Comparison of ENCODE assay signal across 25 cellular contexts in genomic region chr17:31677036-31677435, GRCh38.
"Had no signal": no experiment of that assay in that cellular context is flagged by ENCODE, and none has a peak within 500 bp of the region (broad histone marks: within the 10 kb centered on the region; RNA-seq: fewer than 3 reads in every experiment).

No MANE protein-coding gene starts in this region.

- H3K4me1 ChIP-seq: prostate gland, testis, transverse colon, upper lobe of left lung had no signal

- DNase-seq: hypothalamus; immature natural killer cell; mesendoderm; midbrain; mucosa of descending colon; naive thymus-derived CD4-positive, alpha-beta T cell; ovary; retina; right cardiac atrium; spleen; stimulated activated CD4-positive, alpha-beta T cell treated with anti-CD3 and anti-CD28 coated beads, Interleukin-4, amount 100 ng/mL, for 24 hours; stimulated activated naive CD4-positive, alpha-beta T cell treated with Interleukin-2 at 50 U/mL for 16 hours; stimulated activated naive CD8-positive, alpha-beta T cell treated with anti-CD3 and anti-CD28 coated beads, Interleukin-15, amount 100 ng/mL, for 72 hours; testis; thyroid gland; transverse colon; upper lobe of left lung had no signal

- ATAC-seq: heart left ventricle; mucosa of descending colon; naive thymus-derived CD4-positive, alpha-beta T cell; natural killer cell treated with Interleukin-12 subunit alpha and Interleukin-12 subunit beta and Interleukin-15 and Interleukin-18, amount 100 ng/mL, for 72 hours; sciatic nerve; stimulated activated memory B cell treated with anti-CD40 and anti-IgM and Interleukin-4, amounts not matched to agents 10 μg/mL and 1 μg/mL and 100 μg/mL, for 72 hours; stimulated activated naive CD8-positive, alpha-beta T cell treated with anti-CD3 and anti-CD28 coated beads, Interleukin-15, amount 100 ng/mL, for 72 hours had no signal

- H3K27me3 ChIP-seq: heart left ventricle, ovary, testis, thyroid gland, upper lobe of left lung, vagina had no signal

- H3K27ac ChIP-seq: heart left ventricle, ovary, prostate gland, skin epidermis, spleen, testis, thyroid gland, transverse colon, upper lobe of left lung, vagina had no signal

- H3K36me3 ChIP-seq: heart left ventricle, ovary, prostate gland, spleen, thyroid gland, transverse colon, upper lobe of left lung, vagina had no signal

- H3K4me3 ChIP-seq: heart left ventricle, lung, mucosa of descending colon, ovary, prostate gland, skin epidermis, spleen, testis, thyroid gland, transverse colon, upper lobe of left lung, vagina had no signal

- H3K9me3 ChIP-seq: heart left ventricle, mucosa of descending colon, ovary, prostate gland, spleen, testis, thyroid gland, transverse colon, upper lobe of left lung, vagina had no signal
